11 cellular contexts compared by ENCODE assay signal in genomic region chr20:36544134-36545018, GRCh38. TPM values are rescaled to one million over a fixed set of nuclear protein-coding genes. Genes with fewer than 3 reads are reported as not detected.
A peak's percentile ranks its signal among the peaks of the same experiment; 100 is the strongest.
DNase-seq lines count a peak whose midpoint lies in the region; ATAC-seq and TF ChIP-seq lines count a peak whose summit lies in the region.
"Had no signal": no experiment of that assay in that cellular context is flagged by ENCODE, and none has a peak within 500 bp of the region (broad histone marks: within the 10 kb centered on the region; RNA-seq: fewer than 3 reads in every experiment).

No MANE protein-coding gene starts in this region.

- H3K27ac ChIP-seq in fibroblast of lung (ENCODE audit: insufficient read depth, low read length) (peak overlapping the region; percentile 75), rectal smooth muscle tissue (ENCODE audit: low read depth, low read length) (peak overlapping the region; percentile 100)

- H3K27ac Mint-ChIP-seq in T-helper 2 cell treated with Interferon-gamma antibody and Interleukin-4, amounts not matched to agents 5 μg/mL and 100 μg/mL, for 36 hours, result no peak overlapping the region

- no peak overlapping the region for H3K4me3 Mint-ChIP-seq in T-helper 2 cell treated with Interferon-gamma antibody and Interleukin-4, amounts not matched to agents 5 μg/mL and 100 μg/mL, for 36 hours

- H4K20me1 ChIP-seq in fibroblast of lung (ENCODE audit: control insufficient read depth, extremely low read depth, insufficient read depth, low read length), result no peaks in the 10 kb centered on the region

- H3K9ac ChIP-seq in fibroblast of lung (ENCODE audit: insufficient read depth, low read length), result no peak overlapping the region
- H3K9ac ChIP-seq in rectal smooth muscle tissue (ENCODE audit: low read length), result peak overlapping the region; percentile 69

- DNase-seq in DMS79 treated with DMSO at 0.1 percent for 48 hours (lab: John Stamatoyannopoulos, UW) (peak; percentile 18), RKO (ENCODE audit: low spot score) (peak; percentile 50), fibroblast of lung (ENCODE audit: low read depth in 2 of 2) (peak; percentile 63 to 81), DMS153 treated with DMSO at 0.1 percent for 48 hours (lab: John Stamatoyannopoulos, UW; ENCODE audit: unreplicated experiment) (no peak)
- DNase-seq in T-helper 2 cell treated with Interferon-gamma antibody and Interleukin-4, amounts not matched to agents 5 μg/mL and 100 μg/mL, for 36 hours (ENCODE audit: low spot score), result no peak
- DNase-seq: GOT3, Karpas-422, naive B cell had no signal

- no peaks in the 10 kb centered on the region for H3K9me3 ChIP-seq in fibroblast of lung (ENCODE audit: control insufficient read depth, insufficient read depth, low read depth, low read length)

- peak overlapping the region in 1 of 4 experiments; percentile 98 for H3K4me3 ChIP-seq in fibroblast of lung (replicated peaks in 1 of 4; ENCODE audit: control extremely low read depth in 1 of 4, insufficient read depth in 1 of 4, low read depth in 3 of 4, low read length in 4 of 4)
- H3K4me3 ChIP-seq in rectal smooth muscle tissue (ENCODE audit: low read length), result peak overlapping the region; percentile 80

- no peak for ATAC-seq in HG03159 (IDR thresholded peaks at IDR 0.05; ENCODE audit: unreplicated experiment)
- no peak for ATAC-seq in HG03442 (IDR thresholded peaks at IDR 0.05; ENCODE audit: unreplicated experiment)

- no peak for TF ChIP-seq CTCF in fibroblast of lung (conservative IDR thresholded peaks at IDR 0.05 in 1 of 2, IDR thresholded peaks at IDR 0.05 in 1 of 2; ENCODE audit: low read depth in 1 of 2, low read length in 2 of 2)

- H3K36me3 ChIP-seq in fibroblast of lung (ENCODE audit: control insufficient read depth, insufficient read depth, low read length) (peaks cover 23% of the 10 kb centered on the region), rectal smooth muscle tissue (ENCODE audit: control insufficient read depth, insufficient read depth, low read length) (peaks cover 19% of the 10 kb centered on the region)

- H3K4me2 ChIP-seq in fibroblast of lung (ENCODE audit: extremely low read depth, insufficient read depth, low read length), result peak overlapping the region; percentile 17

- no peaks in the 10 kb centered on the region for H3K27me3 ChIP-seq in fibroblast of lung (ENCODE audit: control insufficient read depth, insufficient read depth, low read length)
- H3K27me3 ChIP-seq in rectal smooth muscle tissue (ENCODE audit: control insufficient read depth, insufficient read depth, low read length), result no peaks in the 10 kb centered on the region

- peaks cover 22% of the 10 kb centered on the region for H3K4me1 ChIP-seq in fibroblast of lung (ENCODE audit: control insufficient read depth, extremely low read depth, insufficient read depth, low read length)
- H3K4me1 ChIP-seq in rectal smooth muscle tissue (ENCODE audit: control insufficient read depth, insufficient read depth, low read length), result peaks cover 18% of the 10 kb centered on the region

- no peaks in the 10 kb centered on the region for H3K36me3 Mint-ChIP-seq in T-helper 2 cell treated with Interferon-gamma antibody and Interleukin-4, amounts not matched to agents 5 μg/mL and 100 μg/mL, for 36 hours (ENCODE audit: low read depth)
- H3K36me3 Mint-ChIP-seq: naive B cell had no signal

- H3K79me2 ChIP-seq in fibroblast of lung (ENCODE audit: control insufficient read depth, insufficient read depth, low read length), result peaks cover 38% of the 10 kb centered on the region

- no peaks in the 10 kb centered on the region for H3K4me1 Mint-ChIP-seq in T-helper 2 cell treated with Interferon-gamma antibody and Interleukin-4, amounts not matched to agents 5 μg/mL and 100 μg/mL, for 36 hours (ENCODE audit: low read depth)

- H3K9me3 Mint-ChIP-seq in T-helper 2 cell treated with Interferon-gamma antibody and Interleukin-4, amounts not matched to agents 5 μg/mL and 100 μg/mL, for 36 hours, result no peaks in the 10 kb centered on the region
- H3K9me3 Mint-ChIP-seq: naive B cell had no signal

- no peak overlapping the region for H2AFZ ChIP-seq in fibroblast of lung (ENCODE audit: low read length)

- peaks cover 3% of the 10 kb centered on the region for H3K27me3 Mint-ChIP-seq in T-helper 2 cell treated with Interferon-gamma antibody and Interleukin-4, amounts not matched to agents 5 μg/mL and 100 μg/mL, for 36 hours (ENCODE audit: low read depth)
- H3K27me3 Mint-ChIP-seq: naive B cell had no signal

RNA-seq across cellular contexts. Expression of gene MYL9, which starts 3.1 kb away (rescaled TPM):
- 9.2 and 25.4 TPM in 2 replicates for total RNA-seq in fibroblast of lung
- polyA plus RNA-seq in fibroblast of lung, result 178 and 457 TPM in 2 replicates
- 663 and 2,310 TPM in 2 replicates for polyA plus RNA-seq in fibroblast of lung (2012)
- 227 and 815 TPM in 2 replicates for polyA minus RNA-seq in fibroblast of lung (ENCODE audit: low replicate concordance)

RNA-seq across cellular contexts. Expression of gene TGIF2, which starts 29.0 kb away (rescaled TPM):
- 3.8 and 5.6 TPM in 2 replicates for total RNA-seq in fibroblast of lung
- 5.9 and 9.9 TPM in 2 replicates for polyA plus RNA-seq in fibroblast of lung
- 3.6 and 5.7 TPM in 2 replicates for polyA plus RNA-seq in fibroblast of lung (2012)
- polyA minus RNA-seq in fibroblast of lung (ENCODE audit: low replicate concordance), result 8.9 and 9.7 TPM in 2 replicates

Comparison
In these comparisons a context has a peak if more than half of its experiments do, and no peak if none do; other contexts are left out.
1. DNase-seq: peak in DMS79 treated with DMSO at 0.1 percent for 48 hours (single experiment), RKO (single experiment) and fibroblast of lung (2 of 2); none in T-helper 2 cell treated with Interferon-gamma antibody and Interleukin-4, amounts not matched to agents 5 μg/mL and 100 μg/mL, for 36 hours (single experiment) and DMS153 treated with DMSO at 0.1 percent for 48 hours (single experiment).